Comparison of ENCODE assay signal across 29 cellular contexts in the genomic region with DNA sequence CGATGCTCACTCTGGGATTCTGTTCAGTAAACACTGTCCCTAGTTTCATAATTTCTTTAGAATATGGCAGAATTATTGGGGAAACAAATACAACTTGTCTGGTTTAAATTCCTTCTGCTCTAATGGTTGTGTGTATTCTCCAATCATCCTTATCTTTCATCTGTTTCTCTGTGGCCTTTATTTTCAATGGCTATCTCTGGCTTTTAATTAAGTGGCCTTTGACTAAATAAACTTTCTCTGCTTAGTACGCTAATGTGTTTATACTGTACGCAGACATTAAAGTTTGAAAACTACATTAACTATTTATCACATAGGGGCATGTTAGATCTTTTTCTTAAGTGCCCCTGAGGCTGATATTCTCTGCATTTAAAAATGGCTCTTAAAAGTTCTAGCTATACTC. TPM values are rescaled to one million over a fixed set of nuclear protein-coding genes. Genes with fewer than 3 reads are reported as not detected.
"Had no signal": no experiment of that assay in that cellular context is flagged by ENCODE, and none has a peak within 500 bp of the region (broad histone marks: within the 10 kb centered on the region; RNA-seq: fewer than 3 reads in every experiment).

No MANE protein-coding gene starts in this region.

- H3K9me3 ChIP-seq: esophagus muscularis mucosa, gastrocnemius medialis, heart left ventricle had no signal

- FAIRE-seq: astrocyte, bronchial epithelial cell had no signal

- DNase-seq: activated CD4-positive, alpha-beta T cell treated with anti-CD3 and anti-CD28 coated beads for 48 hours; activated CD4-positive, alpha-beta T cell treated with anti-CD3 and anti-CD28 coated beads, Interleukin-2, amount 50 U/mL, for 1 hour; activated CD4-positive, alpha-beta T cell treated with anti-CD3 and anti-CD28 coated beads, Interleukin-2, amount 50 U/mL, for 48 hours; activated CD8-positive, alpha-beta memory T cell treated with anti-CD3 and anti-CD28 coated beads for 24 hours; activated CD8-positive, alpha-beta T cell treated with anti-CD3 and anti-CD28 coated beads for 36 hours; activated effector memory CD4-positive, alpha-beta T cell treated with Interleukin-2 at 50 U/mL for 16 hours; activated gamma-delta T cell treated with Interleukin-2 at 50 U/mL for 16 hours; activated naive CD4-positive, alpha-beta T cell treated with anti-CD3 and anti-CD28 coated beads, Interleukin-2, amount 50 U/mL, for 16 hours; activated naive CD4-positive, alpha-beta T cell treated with Interleukin-2 at 50 U/mL for 16 hours; activated T-cell treated with anti-CD3 and anti-CD28 coated beads, Interleukin-2, amount 50 U/mL, for 4 hours; amniotic stem cell; anterior cingulate cortex; brain microvascular endothelial cell; dorsolateral prefrontal cortex; effector memory CD4-positive, alpha-beta T cell; endodermal cell; foreskin keratinocyte; gastrocnemius medialis; glutamatergic neuron; heart left ventricle; T-helper 2 cell had no signal

- H3K27me3 ChIP-seq: brain microvascular endothelial cell, dorsolateral prefrontal cortex, esophagus muscularis mucosa, foreskin keratinocyte, gastrocnemius medialis had no signal

- H3K4me1 ChIP-seq: esophagus muscularis mucosa, foreskin keratinocyte, gastrocnemius medialis, heart left ventricle had no signal

- H3K4me3 ChIP-seq: coronary artery, dorsolateral prefrontal cortex, esophagus muscularis mucosa, gastrocnemius medialis, heart left ventricle had no signal

- H3K27ac ChIP-seq: brain microvascular endothelial cell, coronary artery, dorsolateral prefrontal cortex, esophagus muscularis mucosa, foreskin keratinocyte, gastrocnemius medialis, heart left ventricle had no signal

- ATAC-seq: activated CD8-positive, alpha-beta T cell treated with anti-CD3 and anti-CD28 coated beads for 36 hours; activated T-cell treated with anti-CD3 and anti-CD28 coated beads, Interleukin-2, amount 50 U/mL, for 4 hours; activated T-helper 17 cell treated with anti-CD3 and anti-CD28 coated beads, Interleukin-2, amount 50 U/mL, for 72 hours; foreskin keratinocyte; gastrocnemius medialis; heart left ventricle; WTC11 had no signal

- H3K36me3 ChIP-seq: brain microvascular endothelial cell, esophagus muscularis mucosa, gastrocnemius medialis, heart left ventricle had no signal

RNA-seq across cellular contexts. Expression of gene CDH7, which starts 40.9 kb away (rescaled TPM):
- total RNA-seq: activated CD8-positive, alpha-beta T cell treated with anti-CD3 and anti-CD28 coated beads for 36 hours; activated T-cell treated with anti-CD3 and anti-CD28 coated beads, Interleukin-2, amount 50 U/mL, for 4 hours; activated T-helper 17 cell treated with anti-CD3 and anti-CD28 coated beads, Interleukin-2, amount 50 U/mL, for 72 hours; bronchial epithelial cell; epithelial cell of proximal tubule; foreskin keratinocyte; gastrocnemius medialis; T-helper 1 cell treated with Interleukin-12 subunit alpha and Interleukin-12 subunit beta and Interleukin-4 antibody, amounts not matched to agents 30 ng/mL and 1 ng/mL, for 36 hours had no signal
